In genomic region chr6:139778113-139778512, GRCh38 we compare ENCODE assay signal across 1 cellular context.
TF ChIP-seq lines count a peak whose summit lies in the region.

No MANE protein-coding gene starts in this region.

TF ChIP-seq in H1, 55 proteins besides CTCF, POLR2A, EP300 and RAD21 (continued from another document):
- TF ChIP-seq SRF (IDR thresholded peaks at IDR 0.05; ENCODE audit: low read depth, low read length) (no peak), NRF1 (IDR thresholded peaks at IDR 0.05; ENCODE audit: low read depth, low read length) (no peak)
